Comparison of ENCODE assay signal across 17 cellular contexts in genomic region chr13:98983182-98983581, GRCh38. TPM values are rescaled to one million over a fixed set of nuclear protein-coding genes. Genes with fewer than 3 reads are reported as not detected.
DNase-seq lines count a peak whose midpoint lies in the region; ATAC-seq, FAIRE-seq and TF ChIP-seq lines count a peak whose summit lies in the region.
"Had no signal": no experiment of that assay in that cellular context is flagged by ENCODE, and none has a peak within 500 bp of the region (broad histone marks: within the 10 kb centered on the region; RNA-seq: fewer than 3 reads in every experiment).

No MANE protein-coding gene starts in this region.

- H3K27me3 Mint-ChIP-seq in activated naive CD4-positive, alpha-beta T cell treated with anti-CD3 and anti-CD28 coated beads, Interleukin-2, amount 50 U/mL, for 24 hours, result no peaks in the 10 kb centered on the region
- H3K27me3 Mint-ChIP-seq in activated naive CD4-positive, alpha-beta T cell treated with anti-CD3 and anti-CD28 coated beads, Interleukin-2, amount 10 ng/mL, durations not matched to agents 7 days and 5 days, result no peaks in the 10 kb centered on the region
- no peaks in the 10 kb centered on the region for H3K27me3 Mint-ChIP-seq in activated T-helper 17 cell treated with anti-CD3 and anti-CD28 coated beads, Interleukin-2, amount 50 U/mL, for 72 hours
- no peaks in the 10 kb centered on the region for H3K27me3 Mint-ChIP-seq in T-cell

- H3K27me3 ChIP-seq in endothelial cell of umbilical vein (ENCODE audit: control insufficient read depth in 2 of 2, insufficient read depth in 2 of 2, low read length in 2 of 2), result no peaks in the 10 kb centered on the region

- H2AFZ ChIP-seq in endothelial cell of umbilical vein (ENCODE audit: low read depth, low read length), result peak overlapping the region; percentile 58

- POLR2A ChIA-PET in endothelial cell of umbilical vein (lab: Charles Lee), result no interaction called here
- POLR2A ChIA-PET in T-cell (lab: Charles Lee), result interaction anchor here in 1 of 2 donors (0.7 kb wide), 1 partner anchor 56 kb away, joined by 4 read pairs; no protein-coding TSS in a partner anchor

- H3K4me3 Mint-ChIP-seq in activated naive CD4-positive, alpha-beta T cell treated with anti-CD3 and anti-CD28 coated beads, Interleukin-2, amount 50 U/mL, for 24 hours, result no peak overlapping the region
- no peak overlapping the region for H3K4me3 Mint-ChIP-seq in activated naive CD4-positive, alpha-beta T cell treated with anti-CD3 and anti-CD28 coated beads, Interleukin-2, amount 10 ng/mL, durations not matched to agents 7 days and 5 days
- H3K4me3 Mint-ChIP-seq in activated T-helper 17 cell treated with anti-CD3 and anti-CD28 coated beads, Interleukin-2, amount 50 U/mL, for 72 hours, result no peak overlapping the region
- no peak overlapping the region for H3K4me3 Mint-ChIP-seq in T-cell

- H3K9me3 ChIP-seq in endothelial cell of umbilical vein (replicated peaks; ENCODE audit: control insufficient read depth, insufficient read depth, low read length), result no peaks in the 10 kb centered on the region
- H3K9me3 ChIP-seq: A549 had no signal

- no peaks in the 10 kb centered on the region for H3K9me1 ChIP-seq in endothelial cell of umbilical vein (replicated peaks; ENCODE audit: control insufficient read depth, extremely low read depth, insufficient read depth, low read length)

- peak overlapping the region; percentile 58 for H3K27ac ChIP-seq in endothelial cell of umbilical vein (ENCODE audit: insufficient read depth, low read depth, low read length)
- H3K27ac ChIP-seq: A549, HL-60 had no signal

- H3K4me1 ChIP-seq in endothelial cell of umbilical vein (ENCODE audit: control insufficient read depth, extremely low read depth, insufficient read depth, low read length), result peaks cover 38% of the 10 kb centered on the region

- ATAC-seq in activated T-helper 17 cell treated with anti-CD3 and anti-CD28 coated beads, Interleukin-2, amount 50 U/mL, for 72 hours (replicated peaks), result no peak
- ATAC-seq in T-cell (replicated peaks in 1 of 4), result no peak
- ATAC-seq in GM21526 (IDR thresholded peaks at IDR 0.05; ENCODE audit: low FRiP score, unreplicated experiment), result no peak

- no peak for TF ChIP-seq POLR2A in endothelial cell of umbilical vein (IDR thresholded peaks at IDR 0.05; ENCODE audit: low read depth, low read length)

- H3K27ac Mint-ChIP-seq in activated naive CD4-positive, alpha-beta T cell treated with anti-CD3 and anti-CD28 coated beads, Interleukin-2, amount 50 U/mL, for 24 hours, result peak overlapping the region; percentile 65
- H3K27ac Mint-ChIP-seq in activated naive CD4-positive, alpha-beta T cell treated with anti-CD3 and anti-CD28 coated beads, Interleukin-2, amount 10 ng/mL, durations not matched to agents 7 days and 5 days, result no peak overlapping the region
- H3K27ac Mint-ChIP-seq in activated T-helper 17 cell treated with anti-CD3 and anti-CD28 coated beads, Interleukin-2, amount 50 U/mL, for 72 hours, result peak overlapping the region; percentile 69
- H3K27ac Mint-ChIP-seq in T-cell, result peak overlapping the region in 1 of 2 donors; percentile 30

- intact Hi-C loops in endothelial cell of umbilical vein (cut with micrococcal nuclease), result no loop called here

- H4K20me1 ChIP-seq in endothelial cell of umbilical vein (replicated peaks; ENCODE audit: control insufficient read depth, extremely low read depth, insufficient read depth, low read length), result no peaks in the 10 kb centered on the region

- peak overlapping the region; percentile 36 for H3K4me2 ChIP-seq in endothelial cell of umbilical vein (ENCODE audit: insufficient read depth, low read length)

- H3K36me3 Mint-ChIP-seq in activated naive CD4-positive, alpha-beta T cell treated with anti-CD3 and anti-CD28 coated beads, Interleukin-2, amount 50 U/mL, for 24 hours, result peaks cover 5% of the 10 kb centered on the region
- H3K36me3 Mint-ChIP-seq in activated naive CD4-positive, alpha-beta T cell treated with anti-CD3 and anti-CD28 coated beads, Interleukin-2, amount 10 ng/mL, durations not matched to agents 7 days and 5 days, result peaks cover 4% of the 10 kb centered on the region
- no peaks in the 10 kb centered on the region for H3K36me3 Mint-ChIP-seq in activated T-helper 17 cell treated with anti-CD3 and anti-CD28 coated beads, Interleukin-2, amount 50 U/mL, for 72 hours (ENCODE audit: low read depth)
- H3K36me3 Mint-ChIP-seq in T-cell, result peaks cover 3% of the 10 kb centered on the region

- CTCF ChIA-PET in activated naive CD4-positive, alpha-beta T cell treated with anti-CD3 and anti-CD28 coated beads, Interleukin-2, amount 10 ng/mL, durations not matched to agents 7 days and 5 days (lab: Charles Lee), result interaction anchor here (1.7 kb wide), 1 partner anchor 33 kb away, joined by 3 read pairs; no protein-coding TSS in a partner anchor
- CTCF ChIA-PET in endothelial cell of umbilical vein (lab: Charles Lee) (interaction anchor here (1.0 to 1.7 kb wide), 4 partner anchors 22 to 143 kb away, joined by 3 to 5 read pairs (median 3); no protein-coding TSS in a partner anchor), T-cell (lab: Charles Lee) (interaction anchor here in 1 of 2 donors (0.6 kb wide), 1 partner anchor 68 kb away, joined by 3 read pairs; no protein-coding TSS in a partner anchor)

- dilution Hi-C loops in endothelial cell of umbilical vein (cut with MboI; ENCODE audit: extremely low pct_ligation_motif_present, low sequenced_read_pairs), result no loop called here

- DNase-seq in activated naive CD4-positive, alpha-beta T cell treated with anti-CD3 and anti-CD28 coated beads, Interleukin-2, amount 10 ng/mL, durations not matched to agents 7 days and 5 days, result no peak
- DNase-seq in endothelial cell of umbilical vein (ENCODE audit: low read depth, low spot score) (peak; percentile 79), T-cell (no peak), DMS79 treated with DMSO at 0.1 percent for 48 hours (lab: John Stamatoyannopoulos, UW) (no peak)
- DNase-seq: GDM1, H7, NCI-H1417 treated with DMSO at 0.1 percent for 48 hours, NCI-H187 treated with DMSO at 0.1 percent for 48 hours, NCI-H226, NCI-H524 treated with DMSO at 0.1 percent for 48 hours, RPMI8226, SHP77 treated with DMSO at 0.1 percent for 48 hours had no signal

- no peak for FAIRE-seq in endothelial cell of umbilical vein (lab: Jason Lieb, UNC)
- FAIRE-seq: A549 had no signal

- H3K36me3 ChIP-seq in endothelial cell of umbilical vein (ENCODE audit: control insufficient read depth in 2 of 2, extremely low read depth in 1 of 2, insufficient read depth in 2 of 2, low read length in 2 of 2), result no peaks in the 10 kb centered on the region

- BruUV-seq in endothelial cell of umbilical vein (replicated peaks; lab: Mats Ljungman, UMichigan), result no TSS peak

- H3K9ac ChIP-seq in endothelial cell of umbilical vein (replicated peaks; ENCODE audit: extremely low read depth, insufficient read depth, low read length), result peak overlapping the region; percentile 19

- peaks cover 84% of the 10 kb centered on the region for H3K4me1 Mint-ChIP-seq in activated naive CD4-positive, alpha-beta T cell treated with anti-CD3 and anti-CD28 coated beads, Interleukin-2, amount 50 U/mL, for 24 hours
- H3K4me1 Mint-ChIP-seq in activated naive CD4-positive, alpha-beta T cell treated with anti-CD3 and anti-CD28 coated beads, Interleukin-2, amount 10 ng/mL, durations not matched to agents 7 days and 5 days, result peaks cover 52% of the 10 kb centered on the region
- H3K4me1 Mint-ChIP-seq in activated T-helper 17 cell treated with anti-CD3 and anti-CD28 coated beads, Interleukin-2, amount 50 U/mL, for 72 hours, result peaks cover 29% of the 10 kb centered on the region
- peaks cover 69 to 83% (median 79%) of the 10 kb centered on the region in 3 donors for H3K4me1 Mint-ChIP-seq in T-cell

- peaks cover 4% of the 10 kb centered on the region for H3K79me2 ChIP-seq in endothelial cell of umbilical vein (ENCODE audit: control insufficient read depth, insufficient read depth, low read length)

- no peak for TF ChIP-seq CTCF in endothelial cell of umbilical vein (IDR thresholded peaks at IDR 0.05; ENCODE audit: extremely low read depth in 1 of 2, insufficient read depth in 1 of 2, low read depth in 1 of 2, low read length in 2 of 2)

- H3K9me3 Mint-ChIP-seq in activated naive CD4-positive, alpha-beta T cell treated with anti-CD3 and anti-CD28 coated beads, Interleukin-2, amount 50 U/mL, for 24 hours, result peaks cover 4% of the 10 kb centered on the region
- H3K9me3 Mint-ChIP-seq in activated naive CD4-positive, alpha-beta T cell treated with anti-CD3 and anti-CD28 coated beads, Interleukin-2, amount 10 ng/mL, durations not matched to agents 7 days and 5 days, result no peaks in the 10 kb centered on the region
- H3K9me3 Mint-ChIP-seq in activated T-helper 17 cell treated with anti-CD3 and anti-CD28 coated beads, Interleukin-2, amount 50 U/mL, for 72 hours, result peaks cover 5% of the 10 kb centered on the region
- H3K9me3 Mint-ChIP-seq in T-cell, result no peaks in the 10 kb centered on the region

- peak overlapping the region in 1 of 3 experiments; percentile 26 for H3K4me3 ChIP-seq in endothelial cell of umbilical vein (replicated peaks in 1 of 3; ENCODE audit: insufficient read depth in 1 of 3, low read depth in 1 of 3, low read length in 3 of 3)
- H3K4me3 ChIP-seq: A549 had no signal

TF ChIP-seq in endothelial cell of umbilical vein, 7 proteins besides CTCF, POLR2A, EP300 and RAD21 (continues in another document):
- TF ChIP-seq GATA2 (IDR thresholded peaks at IDR 0.05; ENCODE audit: insufficient read depth, insufficient read length, low read depth, low read length) (no peak), EZH2 (IDR thresholded peaks at IDR 0.05; ENCODE audit: borderline replicate concordance, low read depth, low read length, severe bottlenecking) (no peak), JUN (IDR thresholded peaks at IDR 0.05; ENCODE audit: borderline replicate concordance, insufficient read depth, insufficient read length, low read depth) (no peak), MYC (IDR thresholded peaks at IDR 0.05; ENCODE audit: low read depth, low read length) (no peak), FOS (IDR thresholded peaks at IDR 0.05; ENCODE audit: borderline replicate concordance, insufficient read depth, low read length) (no peak), POLR2AphosphoS5 (IDR thresholded peaks at IDR 0.05; ENCODE audit: insufficient read depth, low read depth, low read length) (no peak)

RNA-seq across cellular contexts. Expression of gene DOCK9, which starts 5.3 kb away (rescaled TPM):
- total RNA-seq in activated T-helper 17 cell treated with anti-CD3 and anti-CD28 coated beads, Interleukin-2, amount 50 U/mL, for 72 hours, result 10 to 100 TPM; 50.2 to 70.4 TPM
- total RNA-seq in endothelial cell of umbilical vein (323 and 334 TPM in 2 replicates), T-cell (100 to 1,000 TPM in 4 of 5 donors, 10 to 100 TPM in 1; 96.2 to 170 (median 162) TPM)
- polyA plus RNA-seq in endothelial cell of umbilical vein, result 129 and 147 TPM in 2 replicates
- 157 and 160 TPM in 2 replicates for polyA plus RNA-seq in endothelial cell of umbilical vein (2011; cell fraction: cytosol; rRNA removed)
- 346 and 384 TPM in 2 replicates for polyA plus RNA-seq in endothelial cell of umbilical vein (2011; cell fraction: nucleus; rRNA removed)
- polyA plus RNA-seq in endothelial cell of umbilical vein (2012), result 202 and 235 TPM in 2 replicates
- 346 and 363 TPM in 2 replicates for polyA minus RNA-seq in endothelial cell of umbilical vein
- polyA minus RNA-seq in endothelial cell of umbilical vein (2011; cell fraction: cytosol; rRNA and poly(A)+ RNA removed), result 17.8 TPM
- polyA minus RNA-seq in endothelial cell of umbilical vein (2011; cell fraction: nucleus; rRNA and poly(A)+ RNA removed), result 536 and 739 TPM in 2 replicates
